In genomic region chr17:43170766-43171681, GRCh38 we compare ENCODE assay signal across 8 cellular contexts. TPM values are rescaled to one million over a fixed set of nuclear protein-coding genes. Genes with fewer than 3 reads are reported as not detected.
DNase-seq lines count a peak whose midpoint lies in the region; ATAC-seq, FAIRE-seq and TF ChIP-seq lines count a peak whose summit lies in the region.

A gene with protein sequence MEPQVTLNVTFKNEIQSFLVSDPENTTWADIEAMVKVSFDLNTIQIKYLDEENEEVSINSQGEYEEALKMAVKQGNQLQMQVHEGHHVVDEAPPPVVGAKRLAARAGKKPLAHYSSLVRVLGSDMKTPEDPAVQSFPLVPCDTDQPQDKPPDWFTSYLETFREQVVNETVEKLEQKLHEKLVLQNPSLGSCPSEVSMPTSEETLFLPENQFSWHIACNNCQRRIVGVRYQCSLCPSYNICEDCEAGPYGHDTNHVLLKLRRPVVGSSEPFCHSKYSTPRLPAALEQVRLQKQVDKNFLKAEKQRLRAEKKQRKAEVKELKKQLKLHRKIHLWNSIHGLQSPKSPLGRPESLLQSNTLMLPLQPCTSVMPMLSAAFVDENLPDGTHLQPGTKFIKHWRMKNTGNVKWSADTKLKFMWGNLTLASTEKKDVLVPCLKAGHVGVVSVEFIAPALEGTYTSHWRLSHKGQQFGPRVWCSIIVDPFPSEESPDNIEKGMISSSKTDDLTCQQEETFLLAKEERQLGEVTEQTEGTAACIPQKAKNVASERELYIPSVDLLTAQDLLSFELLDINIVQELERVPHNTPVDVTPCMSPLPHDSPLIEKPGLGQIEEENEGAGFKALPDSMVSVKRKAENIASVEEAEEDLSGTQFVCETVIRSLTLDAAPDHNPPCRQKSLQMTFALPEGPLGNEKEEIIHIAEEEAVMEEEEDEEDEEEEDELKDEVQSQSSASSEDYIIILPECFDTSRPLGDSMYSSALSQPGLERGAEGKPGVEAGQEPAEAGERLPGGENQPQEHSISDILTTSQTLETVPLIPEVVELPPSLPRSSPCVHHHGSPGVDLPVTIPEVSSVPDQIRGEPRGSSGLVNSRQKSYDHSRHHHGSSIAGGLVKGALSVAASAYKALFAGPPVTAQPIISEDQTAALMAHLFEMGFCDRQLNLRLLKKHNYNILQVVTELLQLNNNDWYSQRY (plus strand): TSS chr17:43171214. CDS start chr17:43175800, 4,586 bp downstream.

- H3K4me2 ChIP-seq in smooth muscle cell: peak within 1 kb of the TSS; percentile 87

- peaks cover 41% of the 10 kb centered on the region for H3K79me2 ChIP-seq in smooth muscle cell (ENCODE audit: low read depth)

- peak within 1 kb of the TSS; percentile 73 for H2AFZ ChIP-seq in smooth muscle cell (ENCODE audit: low read depth)

- H3F3A ChIP-seq in smooth muscle cell (ENCODE audit: low read depth): peaks cover 11% of the 10 kb centered on the region

- WGBS in smooth muscle cell (ENCODE audit: low lambda C conversion rate): 2% methylated on average over 43 of the region's 43 CpGs

- H3K27ac ChIP-seq in WERI-Rb-1 (peak within 1 kb of the TSS; percentile 86), smooth muscle cell (ENCODE audit: low read depth) (peak within 1 kb of the TSS; percentile 96)

- H3K36me3 ChIP-seq in WERI-Rb-1 (peaks cover 4% of the 10 kb centered on the region), bronchial epithelial cell (ENCODE audit: control insufficient read depth, insufficient read depth, low read length) (no peaks in the 10 kb centered on the region), smooth muscle cell (ENCODE audit: low read depth) (no peaks in the 10 kb centered on the region)

- TF ChIP-seq CTCF in AG09309 (IDR thresholded peaks at IDR 0.05; ENCODE audit: control insufficient read depth, insufficient read depth, low read depth, low read length, missing control alignments) (no peak), WERI-Rb-1 (IDR thresholded peaks at IDR 0.05; ENCODE audit: low read depth, low read length) (peak; percentile 55), bronchial epithelial cell (IDR thresholded peaks at IDR 0.05; ENCODE audit: insufficient read depth, low read length, severe bottlenecking) (no peak), smooth muscle cell (IDR thresholded peaks at IDR 0.05; ENCODE audit: borderline replicate concordance, insufficient read depth, poor library complexity, severe bottlenecking) (no peak)

- peaks cover 12% of the 10 kb centered on the region for H4K20me1 ChIP-seq in smooth muscle cell (ENCODE audit: low read depth)

- H3K4me3 ChIP-seq in AG09309 (ENCODE audit: control insufficient read depth, low read depth, low read length) (peak within 1 kb of the TSS; percentile 93), WERI-Rb-1 (ENCODE audit: low read depth, low read length) (peak within 1 kb of the TSS; percentile 85), bronchial epithelial cell (ENCODE audit: low read depth, low read length) (peak within 1 kb of the TSS; percentile 69), smooth muscle cell (peak within 1 kb of the TSS; percentile 59)

- FAIRE-seq in bronchial epithelial cell (lab: Jason Lieb, UNC): no peak

- ATAC-seq in GM18909 (IDR thresholded peaks at IDR 0.05; ENCODE audit: poor library complexity, unreplicated experiment) (peak; percentile 83), HG03159 (IDR thresholded peaks at IDR 0.05; ENCODE audit: unreplicated experiment) (peak; percentile 76)

- peak within 1 kb of the TSS; percentile 95 for H3K9ac ChIP-seq in smooth muscle cell (ENCODE audit: low read depth)

- H3K9me3 ChIP-seq in WERI-Rb-1 (ENCODE audit: severe bottlenecking) (no peaks in the 10 kb centered on the region), smooth muscle cell (replicated peaks; ENCODE audit: low read depth) (no peaks in the 10 kb centered on the region)

- DNase-seq in AG09309 (ENCODE audit: low read depth) (peak; percentile 95), NCI-H2227 (lab: John Stamatoyannopoulos, UW; ENCODE audit: unreplicated experiment) (peak; percentile 98), WERI-Rb-1 (peak; percentile 99), bronchial epithelial cell (ENCODE audit: low read depth) (peak; percentile 95), iPS-NIHi7 (ENCODE audit: extremely low spot score) (peak; percentile 98), smooth muscle cell (lab: John Stamatoyannopoulos, UW; ENCODE audit: unreplicated experiment) (peak; percentile 77)

- H3K27me3 ChIP-seq in WERI-Rb-1 (ENCODE audit: insufficient read depth, low read depth, severe bottlenecking) (no peaks in the 10 kb centered on the region), bronchial epithelial cell (ENCODE audit: control insufficient read depth, insufficient read depth, low read length) (no peaks in the 10 kb centered on the region), smooth muscle cell (ENCODE audit: low read depth) (no peaks in the 10 kb centered on the region)

- peaks cover 11% of the 10 kb centered on the region for H3K4me1 ChIP-seq in smooth muscle cell (ENCODE audit: low read depth)

RNA-seq across cellular contexts. Expression of the gene that starts here (rescaled TPM):
- total RNA-seq in bronchial epithelial cell: 51.9 and 74.5 TPM in 2 replicates
- 73.9 and 88.5 TPM in 2 replicates for total RNA-seq in smooth muscle cell
- 43.5 and 47.6 TPM in 2 replicates for polyA plus RNA-seq in smooth muscle cell

Comparison
In these comparisons a context has a peak if more than half of its experiments do, and no peak if none do; other contexts are left out.
1. Peak in every context shown above with its lines: DNase-seq, ATAC-seq, H3K4me3 ChIP-seq and H3K27ac ChIP-seq.